Comparison of ENCODE assay signal across 13 cellular contexts in genomic region chr2:18404708-18405107, GRCh38.
DNase-seq lines count a peak whose midpoint lies in the region; ATAC-seq and TF ChIP-seq lines count a peak whose summit lies in the region.
"Had no signal": no experiment of that assay in that cellular context is flagged by ENCODE, and none has a peak within 500 bp of the region (broad histone marks: within the 10 kb centered on the region; RNA-seq: fewer than 3 reads in every experiment).

No MANE protein-coding gene starts in this region.

- no peaks in the 10 kb centered on the region for H3K9me3 ChIP-seq in PC-3 (ENCODE audit: low read length)
- H3K9me3 ChIP-seq: ascending aorta had no signal

- H3F3A ChIP-seq in PC-3 (ENCODE audit: low read length, unreplicated experiment): no peaks in the 10 kb centered on the region

- ATAC-seq in GM21360 (IDR thresholded peaks at IDR 0.05; ENCODE audit: unreplicated experiment): peak; percentile 60
- ATAC-seq in PC-3: no peak
- ATAC-seq in GM21528 (IDR thresholded peaks at IDR 0.05; ENCODE audit: low FRiP score, unreplicated experiment): no peak

- no peaks in the 10 kb centered on the region for H3K4me1 ChIP-seq in PC-3 (ENCODE audit: insufficient read depth, low read length)
- H3K4me1 ChIP-seq: ascending aorta had no signal

- H3K9ac ChIP-seq in PC-3 (ENCODE audit: low read length): no peak overlapping the region

- no peak overlapping the region for H3K4me3 Mint-ChIP-seq in T-helper 2 cell treated with Interferon-gamma antibody and Interleukin-4, amounts not matched to agents 5 μg/mL and 100 μg/mL, for 36 hours

- no peaks in the 10 kb centered on the region for H3K9me2 ChIP-seq in PC-3 (replicated peaks; ENCODE audit: low read length)

- no peaks in the 10 kb centered on the region for H3K36me3 ChIP-seq in PC-3 (ENCODE audit: low read depth, low read length)
- H3K36me3 ChIP-seq: ascending aorta had no signal

- no peak overlapping the region for H3K27ac Mint-ChIP-seq in T-helper 2 cell treated with Interferon-gamma antibody and Interleukin-4, amounts not matched to agents 5 μg/mL and 100 μg/mL, for 36 hours

- H3K4me2 ChIP-seq in PC-3 (ENCODE audit: low read length): no peak overlapping the region

- DNase-seq in AG04449 (ENCODE audit: low read depth, low spot score): no peak
- DNase-seq in PC-3: no peak
- DNase-seq in fibroblast of pulmonary artery (ENCODE audit: low read depth): no peak
- DNase-seq in T-helper 2 cell treated with Interferon-gamma antibody and Interleukin-4, amounts not matched to agents 5 μg/mL and 100 μg/mL, for 36 hours (ENCODE audit: low spot score): no peak
- DNase-seq in activated T-cell treated with anti-CD3 and anti-CD28 coated beads, Interleukin-2, amount 50 U/mL, for 48 hours: no peak
- no peak for DNase-seq in stimulated activated CD4-positive, alpha-beta T cell treated with anti-CD3 and anti-CD28 coated beads, Interleukin-2, amount 100 ng/mL, for 48 hours
- DNase-seq: activated CD4-positive, alpha-beta T cell treated with anti-CD3 and anti-CD28 coated beads, Interleukin-2, amount 50 U/mL, for 48 hours; NK-92 treated with Interleukin-12 subunit alpha and Interleukin-12 subunit beta, amount 100 ng/mL, for 24 hours; occipital lobe had no signal

- BruUV-seq in PC-3 (replicated peaks; lab: Mats Ljungman, UMichigan): no TSS peak

- no peaks in the 10 kb centered on the region for H3K9me3 Mint-ChIP-seq in T-helper 2 cell treated with Interferon-gamma antibody and Interleukin-4, amounts not matched to agents 5 μg/mL and 100 μg/mL, for 36 hours

- no peaks in the 10 kb centered on the region for H4K20me1 ChIP-seq in PC-3 (ENCODE audit: low read length)

- no peaks in the 10 kb centered on the region for H3K36me3 Mint-ChIP-seq in T-helper 2 cell treated with Interferon-gamma antibody and Interleukin-4, amounts not matched to agents 5 μg/mL and 100 μg/mL, for 36 hours (ENCODE audit: low read depth)

- H3K4me1 Mint-ChIP-seq in T-helper 2 cell treated with Interferon-gamma antibody and Interleukin-4, amounts not matched to agents 5 μg/mL and 100 μg/mL, for 36 hours (ENCODE audit: low read depth): no peaks in the 10 kb centered on the region

- TF ChIP-seq CTCF in AG04449 (IDR thresholded peaks at IDR 0.05; ENCODE audit: insufficient read depth, low read length, missing control alignments): peak; percentile 19
- peak; percentile 63 for TF ChIP-seq CTCF in PC-3 (conservative IDR thresholded peaks at IDR 0.05; ENCODE audit: low read depth, low read length)
- peak; percentile 28 for TF ChIP-seq CTCF in fibroblast of pulmonary artery (IDR thresholded peaks at IDR 0.05; ENCODE audit: low read length, missing control alignments)

- H3K27me3 ChIP-seq in PC-3 (ENCODE audit: low read length): no peaks in the 10 kb centered on the region
- H3K27me3 ChIP-seq: ascending aorta had no signal

- intact Hi-C loops in PC-3 (cut with micrococcal nuclease): no loop called here

- peaks cover 3% of the 10 kb centered on the region for H3K27me3 Mint-ChIP-seq in T-helper 2 cell treated with Interferon-gamma antibody and Interleukin-4, amounts not matched to agents 5 μg/mL and 100 μg/mL, for 36 hours (ENCODE audit: low read depth)

- H3K27ac ChIP-seq in PC-3 (ENCODE audit: low read length): no peak overlapping the region
- H3K27ac ChIP-seq: ascending aorta, HL-60 had no signal

- no peak overlapping the region for H3K4me3 ChIP-seq in AG04449 (ENCODE audit: low read depth, low read length)
- H3K4me3 ChIP-seq in PC-3 (ENCODE audit: low read length): no peak overlapping the region
- no peak overlapping the region for H3K4me3 ChIP-seq in fibroblast of pulmonary artery (replicated peaks; ENCODE audit: low read depth, low read length)
- H3K4me3 ChIP-seq: ascending aorta had no signal

- POLR2A ChIA-PET in AG04449 (lab: Yijun Ruan, JAX) (no interaction called here), PC-3 (lab: Charles Lee; ENCODE audit: unreplicated experiment) (no interaction called here)

- CTCF ChIA-PET in AG04449 (lab: Yijun Ruan, JAX): interaction anchor here (0.6 to 2.2 kb wide), 14 partner anchors 8 to 964 kb away, joined by 3 to 24 read pairs (median 5); no protein-coding TSS in a partner anchor
- CTCF ChIA-PET in PC-3 (lab: Charles Lee): interaction anchor here (0.8 kb wide), 1 partner anchor 8 kb away, joined by 4 read pairs; no protein-coding TSS in a partner anchor

- H3K79me2 ChIP-seq in PC-3 (ENCODE audit: low read length): no peaks in the 10 kb centered on the region

- H2AFZ ChIP-seq in PC-3 (ENCODE audit: low read length): no peak overlapping the region
